In genomic region chr5:169873642-169874041, GRCh38 we compare ENCODE assay signal across 13 cellular contexts.
DNase-seq lines count a peak whose midpoint lies in the region; ATAC-seq lines count a peak whose summit lies in the region.
"Had no signal": no experiment of that assay in that cellular context is flagged by ENCODE, and none has a peak within 500 bp of the region (broad histone marks: within the 10 kb centered on the region; RNA-seq: fewer than 3 reads in every experiment).

No MANE protein-coding gene starts in this region.

- no peaks in the 10 kb centered on the region for H3K9me3 Mint-ChIP-seq in activated naive CD8-positive, alpha-beta T cell treated with anti-CD3 and anti-CD28 coated beads, Interleukin-2, amount 50 U/mL, for 24 hours
- H3K9me3 Mint-ChIP-seq: activated naive CD4-positive, alpha-beta T cell treated with anti-CD3 and anti-CD28 coated beads, Interleukin-2, amount 10 ng/mL, durations not matched to agents 7 days and 5 days; IgD-negative memory B cell had no signal

- no peaks in the 10 kb centered on the region for H3K27me3 Mint-ChIP-seq in activated naive CD8-positive, alpha-beta T cell treated with anti-CD3 and anti-CD28 coated beads, Interleukin-2, amount 50 U/mL, for 24 hours
- H3K27me3 Mint-ChIP-seq: activated naive CD4-positive, alpha-beta T cell treated with anti-CD3 and anti-CD28 coated beads, Interleukin-2, amount 10 ng/mL, durations not matched to agents 7 days and 5 days; IgD-negative memory B cell had no signal

- ATAC-seq in GM21717 (IDR thresholded peaks at IDR 0.05; ENCODE audit: unreplicated experiment) (no peak), GM18867 (IDR thresholded peaks at IDR 0.05; ENCODE audit: unreplicated experiment) (no peak)
- ATAC-seq in activated naive CD8-positive, alpha-beta T cell treated with anti-CD3 and anti-CD28 coated beads, Interleukin-2, amount 50 U/mL, for 24 hours = no peak

- H3K27ac Mint-ChIP-seq in activated naive CD8-positive, alpha-beta T cell treated with anti-CD3 and anti-CD28 coated beads, Interleukin-2, amount 50 U/mL, for 24 hours = no peak overlapping the region
- H3K27ac Mint-ChIP-seq: IgD-negative memory B cell had no signal

- peaks cover 8% of the 10 kb centered on the region for H3K4me1 Mint-ChIP-seq in activated naive CD8-positive, alpha-beta T cell treated with anti-CD3 and anti-CD28 coated beads, Interleukin-2, amount 50 U/mL, for 24 hours
- H3K4me1 Mint-ChIP-seq: activated naive CD4-positive, alpha-beta T cell treated with anti-CD3 and anti-CD28 coated beads, Interleukin-2, amount 10 ng/mL, durations not matched to agents 7 days and 5 days had no signal

- peaks cover 30% of the 10 kb centered on the region for H3K36me3 Mint-ChIP-seq in activated naive CD8-positive, alpha-beta T cell treated with anti-CD3 and anti-CD28 coated beads, Interleukin-2, amount 50 U/mL, for 24 hours (ENCODE audit: low read depth)

- no peak overlapping the region for H3K4me3 Mint-ChIP-seq in activated naive CD8-positive, alpha-beta T cell treated with anti-CD3 and anti-CD28 coated beads, Interleukin-2, amount 50 U/mL, for 24 hours
- H3K4me3 Mint-ChIP-seq: activated naive CD4-positive, alpha-beta T cell treated with anti-CD3 and anti-CD28 coated beads, Interleukin-2, amount 10 ng/mL, durations not matched to agents 7 days and 5 days; IgD-negative memory B cell had no signal

- peak; percentile 80 to 83 for DNase-seq in AML-193 (lab: John Stamatoyannopoulos, UW)
- peak; percentile 49 for DNase-seq in SIG-M5 (lab: John Stamatoyannopoulos, UW)
- DNase-seq in glomerular visceral epithelial cell (ENCODE audit: extremely low spot score) = peak; percentile 22
- peak; percentile 18 for DNase-seq in occipital lobe (lab: John Stamatoyannopoulos, UW)
- DNase-seq in NCI-H510A treated with DMSO at 0.1 percent for 48 hours (lab: John Stamatoyannopoulos, UW) = no peak
- DNase-seq in activated naive CD8-positive, alpha-beta T cell treated with anti-CD3 and anti-CD28 coated beads, Interleukin-2, amount 50 U/mL, for 24 hours = no peak
- DNase-seq: activated CD4-positive, alpha-beta T cell treated with anti-CD3 and anti-CD28 coated beads, Interleukin-2, amount 50 U/mL, for 1 hour; activated naive CD4-positive, alpha-beta T cell treated with anti-CD3 and anti-CD28 coated beads, Interleukin-2, amount 10 ng/mL, durations not matched to agents 7 days and 5 days; effector memory CD4-positive, alpha-beta T cell; EL had no signal

Comparison
In these comparisons a context has a peak if more than half of its experiments do, and no peak if none do; other contexts are left out.
1. DNase-seq: peak in AML-193 (2 of 2), SIG-M5 (single experiment), glomerular visceral epithelial cell (single experiment) and occipital lobe (single experiment); none in NCI-H510A treated with DMSO at 0.1 percent for 48 hours (single experiment) and activated naive CD8-positive, alpha-beta T cell treated with anti-CD3 and anti-CD28 coated beads, Interleukin-2, amount 50 U/mL, for 24 hours (single experiment).